In the genomic region with DNA sequence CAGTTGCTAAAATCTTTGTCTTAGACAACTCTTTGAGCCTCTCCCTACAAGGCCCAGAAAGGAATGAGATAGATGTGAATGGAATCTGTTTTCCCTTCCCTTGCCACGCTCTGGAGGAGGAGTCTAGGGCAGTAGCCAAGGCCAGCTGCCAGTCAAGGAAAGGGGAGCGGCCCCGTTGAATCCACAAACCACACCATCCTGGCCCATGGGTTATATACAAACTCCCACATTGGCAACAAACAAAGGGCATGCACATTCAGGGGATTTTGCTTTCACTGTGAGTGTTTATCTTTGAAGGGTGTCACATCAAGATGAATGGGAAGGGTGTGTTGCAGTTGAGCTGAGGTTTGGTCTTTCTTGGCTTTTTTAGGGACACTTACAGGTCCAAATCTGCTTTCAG, we compare ENCODE assay signal across 8 cellular contexts. TPM values are rescaled to one million over a fixed set of nuclear protein-coding genes. Genes with fewer than 3 reads are reported as not detected.
DNase-seq lines count a peak whose midpoint lies in the region; ATAC-seq, FAIRE-seq and TF ChIP-seq lines count a peak whose summit lies in the region.

No MANE protein-coding gene starts in this region.

- no peak overlapping the region for H3K4me3 Mint-ChIP-seq in astrocyte (ENCODE audit: unreplicated experiment)

- ATAC-seq in GM18861 (IDR thresholded peaks at IDR 0.05; ENCODE audit: unreplicated experiment) (no peak), HG02885 (IDR thresholded peaks at IDR 0.05; ENCODE audit: poor library complexity, unreplicated experiment) (no peak)

- H3K27me3 Mint-ChIP-seq in astrocyte (ENCODE audit: low read depth, unreplicated experiment), result no peaks in the 10 kb centered on the region

- no peak for TF ChIP-seq CTCF in astrocyte (IDR thresholded peaks at IDR 0.05; ENCODE audit: insufficient read depth, low read depth, low read length)

- H2BK15ac ChIP-seq in mesendoderm (replicated peaks; ENCODE audit: low read depth), result no peak overlapping the region

- no peaks in the 10 kb centered on the region for H4K20me1 ChIP-seq in BLaER1 treated with 17β-estradiol and CSF1 and Interleukin-3, amounts not matched to agents 10 nM and 100 nM
- H4K20me1 ChIP-seq in astrocyte (ENCODE audit: insufficient read depth, low read length), result no peaks in the 10 kb centered on the region

- no peak overlapping the region for H3K4ac ChIP-seq in mesendoderm (ENCODE audit: low read depth, low read length)

- H3K56ac ChIP-seq in mesendoderm (ENCODE audit: low read length), result peak overlapping the region; percentile 45

- no peak overlapping the region for H2AK5ac ChIP-seq in mesendoderm (ENCODE audit: low read length)

- peaks cover 30 to 86% (median 58%) of the 10 kb centered on the region in 10 experiments for H3K4me1 ChIP-seq in BLaER1 treated with 17β-estradiol and CSF1 and Interleukin-3, amounts not matched to agents 10 nM and 100 nM
- H3K4me1 ChIP-seq in astrocyte (ENCODE audit: insufficient read depth, low read length), result peaks cover 10% of the 10 kb centered on the region
- H3K4me1 ChIP-seq in mesendoderm (ENCODE audit: control insufficient read depth, low read depth, low read length), result peaks cover 13% of the 10 kb centered on the region

- H4K8ac ChIP-seq in mesendoderm (ENCODE audit: low read depth, low read length), result no peak overlapping the region

- no peak overlapping the region for H3K18ac ChIP-seq in mesendoderm (ENCODE audit: low read length)

- no peak for FAIRE-seq in astrocyte (lab: Jason Lieb, UNC)

- no peaks in the 10 kb centered on the region for H3K79me1 ChIP-seq in mesendoderm (ENCODE audit: low read length)

- no peaks in the 10 kb centered on the region for H3K36me3 Mint-ChIP-seq in astrocyte (ENCODE audit: low read depth, unreplicated experiment)

- peaks cover 0 to 35% (median 10%) of the 10 kb centered on the region in 11 experiments; a peak in 8 of 22 replicates for H3K36me3 ChIP-seq in BLaER1 treated with 17β-estradiol and CSF1 and Interleukin-3, amounts not matched to agents 10 nM and 100 nM
- H3K36me3 ChIP-seq in astrocyte (ENCODE audit: insufficient read depth, low read length), result no peaks in the 10 kb centered on the region
- H3K36me3 ChIP-seq in mesendoderm (ENCODE audit: control insufficient read depth, insufficient read depth, low read length), result no peaks in the 10 kb centered on the region

- no peak overlapping the region for H4K5ac ChIP-seq in mesendoderm (ENCODE audit: low read length)

- peak; percentile 37 for DNase-seq in LHCN-M2 (ENCODE audit: low read depth)
- DNase-seq in astrocyte (ENCODE audit: low read depth), result peak; percentile 67
- DNase-seq in mesendoderm, result peak; percentile 93
- no peak for DNase-seq in cerebellum (ENCODE audit: low spot score)
- DNase-seq in NCI-H1048 (lab: John Stamatoyannopoulos, UW), result no peak

- 0 out of 22 replicates have a peak overlapping the region, but pooled peaks of 1 of the 11 experiments have one; percentile 13 for H3K9ac ChIP-seq in BLaER1 treated with 17β-estradiol and CSF1 and Interleukin-3, amounts not matched to agents 10 nM and 100 nM
- no peak overlapping the region for H3K9ac ChIP-seq in astrocyte (ENCODE audit: low read length)
- H3K9ac ChIP-seq in mesendoderm (ENCODE audit: low read length), result peak overlapping the region; percentile 6

- no peak overlapping the region for H2BK120ac ChIP-seq in mesendoderm (ENCODE audit: low read depth, low read length)

- no peak overlapping the region for H3K4me3 ChIP-seq in BLaER1 treated with 17β-estradiol and CSF1 and Interleukin-3, amounts not matched to agents 10 nM and 100 nM
- no peak overlapping the region for H3K4me3 ChIP-seq in astrocyte (ENCODE audit: insufficient read depth, low read depth, low read length)
- no peak overlapping the region for H3K4me3 ChIP-seq in mesendoderm (ENCODE audit: low read length)

- H2AFZ ChIP-seq in astrocyte (ENCODE audit: low read depth, low read length), result peak overlapping the region; percentile 63

- H3K9me3 Mint-ChIP-seq in astrocyte (ENCODE audit: unreplicated experiment), result peaks cover 5% of the 10 kb centered on the region

- peak overlapping the region; percentile 22 for H2BK5ac ChIP-seq in mesendoderm (ENCODE audit: low read length)

- no peaks in the 10 kb centered on the region for H3K27me3 ChIP-seq in BLaER1 treated with 17β-estradiol and CSF1 and Interleukin-3, amounts not matched to agents 10 nM and 100 nM
- H3K27me3 ChIP-seq in astrocyte (ENCODE audit: insufficient read depth, low read length), result no peaks in the 10 kb centered on the region
- no peaks in the 10 kb centered on the region for H3K27me3 ChIP-seq in mesendoderm (ENCODE audit: insufficient read depth, low read length, poor library complexity)

- H3K27ac ChIP-seq in BLaER1 treated with 17β-estradiol and CSF1 and Interleukin-3, amounts not matched to agents 10 nM and 100 nM, result peak overlapping the region in 6 of 11 experiments; percentile 6 to 99 (median 74); a peak in 10 of 22 replicates
- H3K27ac ChIP-seq in astrocyte (ENCODE audit: low read depth, low read length), result no peak overlapping the region
- H3K27ac ChIP-seq in mesendoderm (ENCODE audit: low read depth, low read length), result no peak overlapping the region

- peaks cover 0 to 22% (median 8%) of the 10 kb centered on the region in 11 experiments; a peak in 9 of 22 replicates for H3K9me3 ChIP-seq in BLaER1 treated with 17β-estradiol and CSF1 and Interleukin-3, amounts not matched to agents 10 nM and 100 nM (replicated peaks in 1 of 11)
- H3K9me3 ChIP-seq in astrocyte (ENCODE audit: insufficient read depth, low read depth, low read length), result no peaks in the 10 kb centered on the region

- no peak overlapping the region for H3K23ac ChIP-seq in mesendoderm (ENCODE audit: low read length)

- WGBS in mesendoderm (ENCODE audit: extremely low coverage, insufficient coverage, low lambda C conversion rate), result no CpG with 5 or more reads among the region's 3 CpGs

- H3K4me1 Mint-ChIP-seq in astrocyte (ENCODE audit: low read depth, unreplicated experiment), result peaks cover 21% of the 10 kb centered on the region

- peak overlapping the region in 8 of 11 experiments; percentile 7 to 53 (median 28); a peak in 11 of 22 replicates for H3K4me2 ChIP-seq in BLaER1 treated with 17β-estradiol and CSF1 and Interleukin-3, amounts not matched to agents 10 nM and 100 nM
- H3K4me2 ChIP-seq in astrocyte (ENCODE audit: low read length) (no peak overlapping the region), mesendoderm (ENCODE audit: low read length) (no peak overlapping the region)

- no peak overlapping the region for H3K27ac Mint-ChIP-seq in astrocyte (ENCODE audit: unreplicated experiment)

- H3K79me2 ChIP-seq in astrocyte (ENCODE audit: insufficient read depth, low read length) (peaks cover 7% of the 10 kb centered on the region), mesendoderm (ENCODE audit: control insufficient read depth, insufficient read depth, low read length) (no peaks in the 10 kb centered on the region)

RNA-seq across cellular contexts. Expression of a gene that starts 6.0 kb away (rescaled TPM):
- total RNA-seq in LHCN-M2 (2014; rRNA removed), result 19.6 and 23.0 TPM in 2 replicates
- 5.4 TPM for polyA plus RNA-seq in LHCN-M2 (2012)
- total RNA-seq in astrocyte, result 14.4 and 16.4 TPM in 2 replicates
- 5.6 TPM for polyA plus RNA-seq in mesendoderm (2013, experiment 1 of 2)
- polyA plus RNA-seq in mesendoderm (2013, experiment 2 of 2), result 6.0 TPM
- 2.7 TPM for total RNA-seq in cerebellum

Comparison
In these comparisons a context has a peak if more than half of its experiments do, and no peak if none do; other contexts are left out.
1. H3K27ac ChIP-seq: peak in BLaER1 treated with 17β-estradiol and CSF1 and Interleukin-3, amounts not matched to agents 10 nM and 100 nM (6 of 11); none in astrocyte (single experiment) and mesendoderm (single experiment).
2. H3K4me2 ChIP-seq: peak in BLaER1 treated with 17β-estradiol and CSF1 and Interleukin-3, amounts not matched to agents 10 nM and 100 nM (8 of 11); none in astrocyte (single experiment) and mesendoderm (single experiment).
3. DNase-seq: peak in LHCN-M2 (single experiment), astrocyte (single experiment) and mesendoderm (single experiment); none in cerebellum (single experiment) and NCI-H1048 (single experiment).